In the genomic region with DNA sequence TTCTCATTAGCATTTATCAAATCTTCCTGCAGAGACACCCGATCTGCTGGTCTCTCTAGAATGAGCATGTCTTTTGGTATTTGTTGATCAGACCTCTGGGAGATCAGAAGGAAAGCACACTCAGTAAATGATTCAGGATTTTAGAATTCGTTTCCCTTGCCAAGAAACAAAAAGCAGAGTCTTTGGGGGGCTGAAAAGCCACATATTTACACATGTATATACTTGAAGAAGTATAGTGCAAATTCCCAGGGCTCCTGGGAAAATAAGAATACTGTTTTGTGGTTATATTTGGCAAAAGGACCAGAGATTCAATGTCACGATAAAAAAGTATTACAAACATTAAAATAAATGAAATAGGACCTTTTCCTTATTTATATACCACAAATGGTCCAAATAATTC, we compare ENCODE assay signal across 1 cellular context.
A peak's percentile ranks its signal among the peaks of the same experiment; 100 is the strongest.
TF ChIP-seq lines count a peak whose summit lies in the region.

No MANE protein-coding gene starts in this region.

TF ChIP-seq in SK-N-SH, 30 proteins besides CTCF, POLR2A, EP300 and RAD21 (continued from another document):
- TF ChIP-seq JUND (IDR thresholded peaks at IDR 0.05): peak; percentile 94
- TF ChIP-seq SMC3 (IDR thresholded peaks at IDR 0.05; ENCODE audit: low read depth, low read length): no peak
- TF ChIP-seq NRF1 (IDR thresholded peaks at IDR 0.05; ENCODE audit: low read depth, low read length): no peak
- TF ChIP-seq, protein P1, sequence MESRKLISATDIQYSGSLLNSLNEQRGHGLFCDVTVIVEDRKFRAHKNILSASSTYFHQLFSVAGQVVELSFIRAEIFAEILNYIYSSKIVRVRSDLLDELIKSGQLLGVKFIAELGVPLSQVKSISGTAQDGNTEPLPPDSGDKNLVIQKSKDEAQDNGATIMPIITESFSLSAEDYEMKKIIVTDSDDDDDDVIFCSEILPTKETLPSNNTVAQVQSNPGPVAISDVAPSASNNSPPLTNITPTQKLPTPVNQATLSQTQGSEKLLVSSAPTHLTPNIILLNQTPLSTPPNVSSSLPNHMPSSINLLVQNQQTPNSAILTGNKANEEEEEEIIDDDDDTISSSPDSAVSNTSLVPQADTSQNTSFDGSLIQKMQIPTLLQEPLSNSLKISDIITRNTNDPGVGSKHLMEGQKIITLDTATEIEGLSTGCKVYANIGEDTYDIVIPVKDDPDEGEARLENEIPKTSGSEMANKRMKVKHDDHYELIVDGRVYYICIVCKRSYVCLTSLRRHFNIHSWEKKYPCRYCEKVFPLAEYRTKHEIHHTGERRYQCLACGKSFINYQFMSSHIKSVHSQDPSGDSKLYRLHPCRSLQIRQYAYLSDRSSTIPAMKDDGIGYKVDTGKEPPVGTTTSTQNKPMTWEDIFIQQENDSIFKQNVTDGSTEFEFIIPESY (IDR thresholded peaks at IDR 0.05; ENCODE audit: borderline replicate concordance, low read depth): no peak
- TF ChIP-seq MXI1 (IDR thresholded peaks at IDR 0.05; ENCODE audit: low read depth, low read length): no peak
- TF ChIP-seq MEF2A (IDR thresholded peaks at IDR 0.05; ENCODE audit: borderline replicate concordance, low read depth): peak; percentile 66
- TF ChIP-seq POLR2AphosphoS5 (IDR thresholded peaks at IDR 0.05; ENCODE audit: low read depth, low read length): peak; percentile 60; the same call in 1 of the 2 replicates
- TF ChIP-seq NFIC (IDR thresholded peaks at IDR 0.05; ENCODE audit: borderline replicate concordance): peak; percentile 98; the same call in 1 of the 2 replicates
- TF ChIP-seq, protein P2, sequence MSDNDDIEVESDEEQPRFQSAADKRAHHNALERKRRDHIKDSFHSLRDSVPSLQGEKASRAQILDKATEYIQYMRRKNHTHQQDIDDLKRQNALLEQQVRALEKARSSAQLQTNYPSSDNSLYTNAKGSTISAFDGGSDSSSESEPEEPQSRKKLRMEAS (IDR thresholded peaks at IDR 0.05; ENCODE audit: low read depth): no peak; the same call in 1 of the 2 replicates
- no peak; the same call in 1 of the 2 replicates for TF ChIP-seq EZH2phosphoT487 (IDR thresholded peaks at IDR 0.05; ENCODE audit: borderline replicate concordance, low read depth)
- TF ChIP-seq USF1 (IDR thresholded peaks at IDR 0.05; ENCODE audit: borderline replicate concordance, low read depth): no peak
- TF ChIP-seq FOXM1 (IDR thresholded peaks at IDR 0.05; ENCODE audit: low read depth): peak; percentile 85
- no peak for TF ChIP-seq USF2 (IDR thresholded peaks at IDR 0.05; ENCODE audit: borderline replicate concordance, low read depth, low read length)
- TF ChIP-seq CHD2 (IDR thresholded peaks at IDR 0.05; ENCODE audit: low read length, partially characterized antibody): no peak
- no peak for TF ChIP-seq GATA2 (CRISPR knock-in tag; IDR thresholded peaks at IDR 0.05)
- no peak for TF ChIP-seq SIN3A (IDR thresholded peaks at IDR 0.05; ENCODE audit: borderline replicate concordance, low read depth, low read length)
- TF ChIP-seq FOSL2 (IDR thresholded peaks at IDR 0.05; ENCODE audit: borderline replicate concordance, low read depth): peak; percentile 84
- TF ChIP-seq IRF3 (IDR thresholded peaks at IDR 0.05; ENCODE audit: low read depth, low read length): no peak
- no peak for TF ChIP-seq YY1 (IDR thresholded peaks at IDR 0.05; ENCODE audit: low read depth)
- 0 out of 2 replicates have a peak, but pooled peaks have one; percentile 35 for TF ChIP-seq RXRA (IDR thresholded peaks at IDR 0.05; ENCODE audit: borderline replicate concordance, low read depth)
- no peak for TF ChIP-seq GABPA (IDR thresholded peaks at IDR 0.05; ENCODE audit: low read depth)
- no peak for TF ChIP-seq FOXJ3 (CRISPR knock-in tag; IDR thresholded peaks at IDR 0.05)
